In genomic region chr11:33179431-33179830, GRCh38 we compare ENCODE assay signal across 1 cellular context.
TF ChIP-seq lines count a peak whose summit lies in the region.

No MANE protein-coding gene starts in this region.

TF ChIP-seq in K562, 482 proteins besides CTCF, POLR2A, EP300 and RAD21 (continued from another document):
- TF ChIP-seq ZNF507 (tag; conservative IDR thresholded peaks at IDR 0.05) (no peak), NFYB (IDR thresholded peaks at IDR 0.05; ENCODE audit: extremely low read depth, insufficient read length) (peak; percentile 22)
